In the genomic region with DNA sequence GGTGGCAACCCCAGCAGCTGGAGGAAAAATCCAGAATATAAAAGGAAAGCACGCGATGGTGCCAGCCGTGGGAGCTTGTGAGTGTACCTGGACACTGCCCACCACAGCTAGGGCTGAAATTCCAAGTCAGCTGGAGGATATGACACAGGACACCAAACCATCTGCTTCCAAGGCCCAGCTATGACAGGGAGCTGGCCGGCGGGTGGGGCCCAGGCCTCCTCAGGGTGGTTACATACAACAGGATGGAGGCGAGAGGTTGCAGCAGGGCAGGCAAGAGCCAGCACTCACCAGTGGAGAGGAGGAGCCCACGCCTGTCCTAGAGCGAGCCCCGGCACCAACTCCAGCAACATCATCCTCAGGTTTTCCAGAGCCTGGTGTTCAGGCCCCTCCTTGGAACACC, we compare ENCODE assay signal across 18 cellular contexts.
A peak's percentile ranks its signal among the peaks of the same experiment; 100 is the strongest.
DNase-seq lines count a peak whose midpoint lies in the region; ATAC-seq and TF ChIP-seq lines count a peak whose summit lies in the region.
"Had no signal": no experiment of that assay in that cellular context is flagged by ENCODE, and none has a peak within 500 bp of the region (broad histone marks: within the 10 kb centered on the region; RNA-seq: fewer than 3 reads in every experiment).

No MANE protein-coding gene starts in this region.

- H3K9me3 Mint-ChIP-seq in GM23338 (no peaks in the 10 kb centered on the region), brain (peaks cover 0 to 4% (median 0%) of the 10 kb centered on the region in 5 experiments)
- H3K9me3 Mint-ChIP-seq in stimulated activated memory B cell treated with anti-CD40 and anti-IgM and Interleukin-4, amounts not matched to agents 10 μg/mL and 1 μg/mL and 100 μg/mL, for 72 hours, result no peaks in the 10 kb centered on the region
- H3K9me3 Mint-ChIP-seq: CD14-positive monocyte had no signal

- H3K27ac ChIP-seq in GM23338 (ENCODE audit: low read depth) (no peak overlapping the region), dorsolateral prefrontal cortex (peak overlapping the region in 56 of 59 donors; percentile 59 to 96 (median 87))
- H3K27ac ChIP-seq: KMS-11 had no signal

- no peak overlapping the region for H3K4me3 Mint-ChIP-seq in GM23338
- H3K4me3 Mint-ChIP-seq in brain, result no peak overlapping the region
- H3K4me3 Mint-ChIP-seq in stimulated activated memory B cell treated with anti-CD40 and anti-IgM and Interleukin-4, amounts not matched to agents 10 μg/mL and 1 μg/mL and 100 μg/mL, for 72 hours, result no peak overlapping the region
- H3K4me3 Mint-ChIP-seq: CD4-positive, alpha-beta memory T cell had no signal

- no peaks in the 10 kb centered on the region for H3K9me2 ChIP-seq in GM23338 (ENCODE audit: insufficient read depth)

- no peaks in the 10 kb centered on the region for H3K4me1 Mint-ChIP-seq in GM23338
- peaks cover 74% of the 10 kb centered on the region for H3K4me1 Mint-ChIP-seq in brain
- H3K4me1 Mint-ChIP-seq in stimulated activated memory B cell treated with anti-CD40 and anti-IgM and Interleukin-4, amounts not matched to agents 10 μg/mL and 1 μg/mL and 100 μg/mL, for 72 hours, result no peaks in the 10 kb centered on the region
- H3K4me1 Mint-ChIP-seq: CD14-positive monocyte; CD4-positive, alpha-beta memory T cell had no signal

- DNase-seq in GM23338 (ENCODE audit: low spot score) (no peak), dorsolateral prefrontal cortex (peak in 2 of 10 donors; percentile 60 to 63), COLO829 (ENCODE audit: low spot score) (no peak), SIG-M5 treated with dmso at 0.1 percent for 504 hours (lab: John Stamatoyannopoulos, UW; ENCODE audit: unreplicated experiment) (no peak)
- DNase-seq: ACHN; AML-193; Calu3; CD4-positive, alpha-beta memory T cell; DMS53; DND-41; EL had no signal

- H3K27me3 ChIP-seq in GM23338 (ENCODE audit: insufficient read depth) (no peaks in the 10 kb centered on the region), dorsolateral prefrontal cortex (no peaks in the 10 kb centered on the region)

- H3K36me3 ChIP-seq in GM23338 (ENCODE audit: insufficient read depth), result no peaks in the 10 kb centered on the region
- H3K36me3 ChIP-seq: HAP-1 had no signal

- TF ChIP-seq CTCF in GM23338 (conservative IDR thresholded peaks at IDR 0.05; ENCODE audit: low read depth in 2 of 2) (no peak), brain (conservative IDR thresholded peaks at IDR 0.05) (no peak), dorsolateral prefrontal cortex (IDR thresholded peaks at IDR 0.05 in 54 of 56, conservative IDR thresholded peaks at IDR 0.05 in 2 of 56; ENCODE audit: low read depth in 1 of 56, partially characterized antibody in 56 of 56) (no peak)

- H3K36me3 Mint-ChIP-seq in GM23338 (ENCODE audit: low read depth) (no peaks in the 10 kb centered on the region), brain (no peaks in the 10 kb centered on the region)
- no peaks in the 10 kb centered on the region for H3K36me3 Mint-ChIP-seq in stimulated activated memory B cell treated with anti-CD40 and anti-IgM and Interleukin-4, amounts not matched to agents 10 μg/mL and 1 μg/mL and 100 μg/mL, for 72 hours
- H3K36me3 Mint-ChIP-seq: CD14-positive monocyte; CD4-positive, alpha-beta memory T cell had no signal

- H3K4me3 ChIP-seq in GM23338 (no peak overlapping the region), dorsolateral prefrontal cortex (no peak overlapping the region)
- H3K4me3 ChIP-seq: HAP-1 had no signal

- H3K4me1 ChIP-seq in GM23338 (ENCODE audit: insufficient read depth), result no peaks in the 10 kb centered on the region
- H3K4me1 ChIP-seq: HAP-1 had no signal

- no peaks in the 10 kb centered on the region for H4K20me1 ChIP-seq in GM23338 (replicated peaks; ENCODE audit: insufficient read depth)

- no peaks in the 10 kb centered on the region for H3K79me2 ChIP-seq in GM23338 (replicated peaks; ENCODE audit: insufficient read depth)

- intact Hi-C loops in dorsolateral prefrontal cortex (cut with DNase I), result no loop called here

- no peak overlapping the region for H3K4me2 ChIP-seq in GM23338
- H3K4me2 ChIP-seq: KMS-11 had no signal

- H3K27me3 Mint-ChIP-seq in GM23338 (ENCODE audit: insufficient read depth, low read depth, poor library complexity) (peaks cover 7% of the 10 kb centered on the region), brain (peaks cover 2% of the 10 kb centered on the region)
- H3K27me3 Mint-ChIP-seq in stimulated activated memory B cell treated with anti-CD40 and anti-IgM and Interleukin-4, amounts not matched to agents 10 μg/mL and 1 μg/mL and 100 μg/mL, for 72 hours, result peaks cover 1% of the 10 kb centered on the region

- H3K27ac Mint-ChIP-seq in GM23338 (no peak overlapping the region), brain (peak overlapping the region in 3 of 5 experiments; percentile 97 to 99 (median 98))
- H3K27ac Mint-ChIP-seq in stimulated activated memory B cell treated with anti-CD40 and anti-IgM and Interleukin-4, amounts not matched to agents 10 μg/mL and 1 μg/mL and 100 μg/mL, for 72 hours, result no peak overlapping the region
- H3K27ac Mint-ChIP-seq: CD4-positive, alpha-beta memory T cell had no signal

- H3F3A ChIP-seq in GM23338 (replicated peaks; ENCODE audit: low read depth), result no peaks in the 10 kb centered on the region

- H2AFZ ChIP-seq in GM23338, result 0 out of 2 replicates have a peak overlapping the region, but pooled peaks have one; percentile 47

- ATAC-seq in GM23338, result no peak
- peak; percentile 6 for ATAC-seq in stimulated activated memory B cell treated with anti-CD40 and anti-IgM and Interleukin-4, amounts not matched to agents 10 μg/mL and 1 μg/mL and 100 μg/mL, for 72 hours
- ATAC-seq in GM19023 (IDR thresholded peaks at IDR 0.05; ENCODE audit: unreplicated experiment), result no peak
- no peak for ATAC-seq in GM18511 (IDR thresholded peaks at IDR 0.05; ENCODE audit: unreplicated experiment)

TF ChIP-seq in GM23338, 12 proteins besides CTCF, POLR2A, EP300 and RAD21:
- TF ChIP-seq JUNB (IDR thresholded peaks at IDR 0.05; ENCODE audit: unreplicated experiment), result no peak
- TF ChIP-seq, protein P1, sequence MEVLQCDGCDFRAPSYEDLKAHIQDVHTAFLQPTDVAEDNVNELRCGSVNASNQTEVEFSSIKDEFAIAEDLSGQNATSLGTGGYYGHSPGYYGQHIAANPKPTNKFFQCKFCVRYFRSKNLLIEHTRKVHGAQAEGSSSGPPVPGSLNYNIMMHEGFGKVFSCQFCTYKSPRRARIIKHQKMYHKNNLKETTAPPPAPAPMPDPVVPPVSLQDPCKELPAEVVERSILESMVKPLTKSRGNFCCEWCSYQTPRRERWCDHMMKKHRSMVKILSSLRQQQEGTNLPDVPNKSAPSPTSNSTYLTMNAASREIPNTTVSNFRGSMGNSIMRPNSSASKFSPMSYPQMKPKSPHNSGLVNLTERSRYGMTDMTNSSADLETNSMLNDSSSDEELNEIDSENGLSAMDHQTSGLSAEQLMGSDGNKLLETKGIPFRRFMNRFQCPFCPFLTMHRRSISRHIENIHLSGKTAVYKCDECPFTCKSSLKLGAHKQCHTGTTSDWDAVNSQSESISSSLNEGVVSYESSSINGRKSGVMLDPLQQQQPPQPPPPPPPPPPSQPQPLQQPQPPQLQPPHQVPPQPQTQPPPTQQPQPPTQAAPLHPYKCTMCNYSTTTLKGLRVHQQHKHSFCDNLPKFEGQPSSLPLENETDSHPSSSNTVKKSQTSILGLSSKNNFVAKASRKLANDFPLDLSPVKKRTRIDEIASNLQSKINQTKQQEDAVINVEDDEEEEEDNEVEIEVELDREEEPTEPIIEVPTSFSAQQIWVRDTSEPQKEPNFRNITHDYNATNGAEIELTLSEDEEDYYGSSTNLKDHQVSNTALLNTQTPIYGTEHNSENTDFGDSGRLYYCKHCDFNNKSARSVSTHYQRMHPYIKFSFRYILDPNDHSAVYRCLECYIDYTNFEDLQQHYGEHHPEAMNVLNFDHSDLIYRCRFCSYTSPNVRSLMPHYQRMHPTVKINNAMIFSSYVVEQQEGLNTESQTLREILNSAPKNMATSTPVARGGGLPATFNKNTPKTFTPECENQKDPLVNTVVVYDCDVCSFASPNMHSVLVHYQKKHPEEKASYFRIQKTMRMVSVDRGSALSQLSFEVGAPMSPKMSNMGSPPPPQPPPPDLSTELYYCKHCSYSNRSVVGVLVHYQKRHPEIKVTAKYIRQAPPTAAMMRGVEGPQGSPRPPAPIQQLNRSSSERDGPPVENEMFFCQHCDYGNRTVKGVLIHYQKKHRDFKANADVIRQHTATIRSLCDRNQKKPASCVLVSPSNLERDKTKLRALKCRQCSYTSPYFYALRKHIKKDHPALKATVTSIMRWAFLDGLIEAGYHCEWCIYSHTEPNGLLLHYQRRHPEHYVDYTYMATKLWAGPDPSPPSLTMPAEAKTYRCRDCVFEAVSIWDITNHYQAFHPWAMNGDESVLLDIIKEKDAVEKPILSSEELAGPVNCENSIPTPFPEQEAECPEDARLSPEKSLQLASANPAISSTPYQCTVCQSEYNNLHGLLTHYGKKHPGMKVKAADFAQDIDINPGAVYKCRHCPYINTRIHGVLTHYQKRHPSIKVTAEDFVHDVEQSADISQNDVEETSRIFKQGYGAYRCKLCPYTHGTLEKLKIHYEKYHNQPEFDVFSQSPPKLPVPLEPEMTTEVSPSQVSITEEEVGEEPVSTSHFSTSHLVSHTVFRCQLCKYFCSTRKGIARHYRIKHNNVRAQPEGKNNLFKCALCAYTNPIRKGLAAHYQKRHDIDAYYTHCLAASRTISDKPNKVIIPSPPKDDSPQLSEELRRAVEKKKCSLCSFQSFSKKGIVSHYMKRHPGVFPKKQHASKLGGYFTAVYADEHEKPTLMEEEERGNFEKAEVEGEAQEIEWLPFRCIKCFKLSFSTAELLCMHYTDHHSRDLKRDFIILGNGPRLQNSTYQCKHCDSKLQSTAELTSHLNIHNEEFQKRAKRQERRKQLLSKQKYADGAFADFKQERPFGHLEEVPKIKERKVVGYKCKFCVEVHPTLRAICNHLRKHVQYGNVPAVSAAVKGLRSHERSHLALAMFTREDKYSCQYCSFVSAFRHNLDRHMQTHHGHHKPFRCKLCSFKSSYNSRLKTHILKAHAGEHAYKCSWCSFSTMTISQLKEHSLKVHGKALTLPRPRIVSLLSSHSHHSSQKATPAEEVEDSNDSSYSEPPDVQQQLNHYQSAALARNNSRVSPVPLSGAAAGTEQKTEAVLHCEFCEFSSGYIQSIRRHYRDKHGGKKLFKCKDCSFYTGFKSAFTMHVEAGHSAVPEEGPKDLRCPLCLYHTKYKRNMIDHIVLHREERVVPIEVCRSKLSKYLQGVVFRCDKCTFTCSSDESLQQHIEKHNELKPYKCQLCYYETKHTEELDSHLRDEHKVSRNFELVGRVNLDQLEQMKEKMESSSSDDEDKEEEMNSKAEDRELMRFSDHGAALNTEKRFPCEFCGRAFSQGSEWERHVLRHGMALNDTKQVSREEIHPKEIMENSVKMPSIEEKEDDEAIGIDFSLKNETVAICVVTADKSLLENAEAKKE (CRISPR knock-in tag; IDR thresholded peaks at IDR 0.05), result no peak
- no peak for TF ChIP-seq NANOG (IDR thresholded peaks at IDR 0.05; ENCODE audit: borderline replicate concordance)
- no peak for TF ChIP-seq STAT1 (IDR thresholded peaks at IDR 0.05; ENCODE audit: unreplicated experiment)

Comparison
In these comparisons a context has a peak if more than half of its experiments do, and no peak if none do; other contexts are left out.
1. H3K27ac Mint-ChIP-seq: peak in brain (3 of 5); none in GM23338 (single experiment) and stimulated activated memory B cell treated with anti-CD40 and anti-IgM and Interleukin-4, amounts not matched to agents 10 μg/mL and 1 μg/mL and 100 μg/mL, for 72 hours (single experiment).